8 cellular contexts compared by ENCODE assay signal in the genomic region with DNA sequence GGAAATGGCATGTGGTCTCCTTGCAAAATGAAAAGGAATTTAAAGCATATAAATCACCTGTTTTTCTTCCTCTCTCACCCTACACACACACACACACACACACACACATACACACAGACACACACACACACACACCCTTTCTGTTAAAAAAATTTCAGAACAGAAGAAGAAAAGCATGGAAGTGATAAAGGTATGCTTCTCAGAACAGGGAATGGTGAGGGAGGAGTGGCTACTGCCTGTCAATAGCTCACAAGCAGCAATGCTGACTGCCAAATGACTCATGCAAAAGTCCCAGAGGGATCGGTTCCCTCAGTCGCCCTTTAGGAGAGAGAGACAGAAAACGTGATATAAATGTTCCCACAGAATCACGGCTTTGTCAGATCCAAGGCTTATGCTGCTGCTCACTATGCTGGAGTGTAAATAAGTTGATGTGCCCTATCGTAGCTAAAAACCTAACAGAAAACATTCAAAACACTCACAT.
A peak's percentile ranks its signal among the peaks of the same experiment; 100 is the strongest.
DNase-seq lines count a peak whose midpoint lies in the region; ATAC-seq and TF ChIP-seq lines count a peak whose summit lies in the region.

No MANE protein-coding gene starts in this region.

- H3K4me2 ChIP-seq in PC-3 (ENCODE audit: low read length), result peak overlapping the region; percentile 80

- DNase-seq in Caki2 (ENCODE audit: low read depth) (peak; percentile 85), PC-3 (peak; percentile 86), esophagus squamous epithelium (lab: John Stamatoyannopoulos, UW) (no peak), sigmoid colon (no peak), COLO668 (lab: John Stamatoyannopoulos, UW; ENCODE audit: unreplicated experiment) (no peak)
- no peak for DNase-seq in activated naive CD8-positive, alpha-beta T cell treated with anti-CD3 and anti-CD28 coated beads for 36 hours
- DNase-seq in naive thymus-derived CD8-positive, alpha-beta T cell, result no peak

- H3K27ac ChIP-seq in PC-3 (ENCODE audit: low read length), result peak overlapping the region; percentile 93
- peak overlapping the region in 3 of 4 donors; percentile 65 to 83 (median 73) for H3K27ac ChIP-seq in esophagus squamous epithelium
- H3K27ac ChIP-seq in sigmoid colon, result peak overlapping the region in 2 of 4 donors; percentile 42 to 55

- H3K9me3 ChIP-seq in PC-3 (ENCODE audit: low read length), result no peaks in the 10 kb centered on the region
- no peaks in the 10 kb centered on the region for H3K9me3 ChIP-seq in esophagus squamous epithelium
- H3K9me3 ChIP-seq in neuron (ENCODE audit: low read length), result no peaks in the 10 kb centered on the region
- no peaks in the 10 kb centered on the region for H3K9me3 ChIP-seq in sigmoid colon

- CTCF ChIA-PET in PC-3 (lab: Charles Lee), result interaction anchor here (0.5 to 0.7 kb wide), 2 partner anchors 41 to 163 kb away, joined by 3 read pairs; no protein-coding TSS in a partner anchor

- no peaks in the 10 kb centered on the region for H3K79me2 ChIP-seq in PC-3 (ENCODE audit: low read length)

- H3K9me2 ChIP-seq in PC-3 (replicated peaks; ENCODE audit: low read length), result no peaks in the 10 kb centered on the region

- no peaks in the 10 kb centered on the region for H3K27me3 Mint-ChIP-seq in activated naive CD8-positive, alpha-beta T cell treated with anti-CD3 and anti-CD28 coated beads for 36 hours
- H3K27me3 Mint-ChIP-seq in naive thymus-derived CD8-positive, alpha-beta T cell, result peaks cover 0 to 5% (median 0%) of the 10 kb centered on the region in 5 donors

- no peaks in the 10 kb centered on the region for H3K9me3 Mint-ChIP-seq in activated naive CD8-positive, alpha-beta T cell treated with anti-CD3 and anti-CD28 coated beads for 36 hours
- peaks cover 0 to 2% (median 0%) of the 10 kb centered on the region in 9 donors for H3K9me3 Mint-ChIP-seq in naive thymus-derived CD8-positive, alpha-beta T cell

- BruUV-seq in PC-3 (replicated peaks; lab: Mats Ljungman, UMichigan), result no TSS peak

- peaks cover 3% of the 10 kb centered on the region for H3F3A ChIP-seq in PC-3 (ENCODE audit: low read length, unreplicated experiment)

- peak overlapping the region; percentile 67 for H3K9ac ChIP-seq in PC-3 (ENCODE audit: low read length)

- TF ChIP-seq POLR2A in esophagus squamous epithelium (IDR thresholded peaks at IDR 0.05) (no peak), sigmoid colon (IDR thresholded peaks at IDR 0.05) (no peak)

- no peak overlapping the region for H3K4me3 Mint-ChIP-seq in activated naive CD8-positive, alpha-beta T cell treated with anti-CD3 and anti-CD28 coated beads for 36 hours
- no peak overlapping the region for H3K4me3 Mint-ChIP-seq in naive thymus-derived CD8-positive, alpha-beta T cell

- POLR2A ChIA-PET in PC-3 (lab: Charles Lee; ENCODE audit: unreplicated experiment), result no interaction called here
- POLR2A ChIA-PET in naive thymus-derived CD8-positive, alpha-beta T cell (lab: Charles Lee), result no interaction called here

- 21 to 27% methylated on average over 5 of the region's 5 CpGs for WGBS in esophagus squamous epithelium, 2 donors
- WGBS in sigmoid colon, 2 donors, result 39 to 59% methylated on average over 5 of the region's 5 CpGs

- H4K20me1 ChIP-seq in PC-3 (ENCODE audit: low read length), result no peaks in the 10 kb centered on the region

- H3K4me1 Mint-ChIP-seq in activated naive CD8-positive, alpha-beta T cell treated with anti-CD3 and anti-CD28 coated beads for 36 hours, result peaks cover 3% of the 10 kb centered on the region
- H3K4me1 Mint-ChIP-seq in naive thymus-derived CD8-positive, alpha-beta T cell, result no peaks in the 10 kb centered on the region

- peak; percentile 88 for ATAC-seq in PC-3
- ATAC-seq in naive thymus-derived CD8-positive, alpha-beta T cell, result no peak

- TF ChIP-seq EP300 in sigmoid colon (IDR thresholded peaks at IDR 0.05), result no peak

- no peak for TF ChIP-seq CTCF in PC-3 (conservative IDR thresholded peaks at IDR 0.05; ENCODE audit: low read depth, low read length)
- no peak for TF ChIP-seq CTCF in esophagus squamous epithelium (IDR thresholded peaks at IDR 0.05)
- TF ChIP-seq CTCF in sigmoid colon (IDR thresholded peaks at IDR 0.05), result no peak

- peak overlapping the region; percentile 35; the same call in 1 of the 2 replicates for H2AFZ ChIP-seq in PC-3 (ENCODE audit: low read length)
- peak overlapping the region; percentile 6 for H2AFZ ChIP-seq in neuron (ENCODE audit: low read depth, low read length)

- no peaks in the 10 kb centered on the region for H3K36me3 ChIP-seq in PC-3 (ENCODE audit: low read depth, low read length)
- no peaks in the 10 kb centered on the region for H3K36me3 ChIP-seq in esophagus squamous epithelium
- no peaks in the 10 kb centered on the region for H3K36me3 ChIP-seq in neuron (ENCODE audit: insufficient read depth, low read length)
- H3K36me3 ChIP-seq in sigmoid colon, result no peaks in the 10 kb centered on the region

- H3K27ac Mint-ChIP-seq in activated naive CD8-positive, alpha-beta T cell treated with anti-CD3 and anti-CD28 coated beads for 36 hours, result no peak overlapping the region
- H3K27ac Mint-ChIP-seq in naive thymus-derived CD8-positive, alpha-beta T cell, result no peak overlapping the region

- H3K4me3 ChIP-seq in PC-3 (ENCODE audit: low read length), result peak overlapping the region; percentile 45
- no peak overlapping the region for H3K4me3 ChIP-seq in esophagus squamous epithelium
- peak overlapping the region; percentile 7 for H3K4me3 ChIP-seq in neuron (ENCODE audit: low read length)
- no peak overlapping the region for H3K4me3 ChIP-seq in sigmoid colon

- H3K4me1 ChIP-seq in PC-3 (ENCODE audit: insufficient read depth, low read length) (peaks cover 22% of the 10 kb centered on the region), esophagus squamous epithelium (peaks cover 10 to 36% (median 11%) of the 10 kb centered on the region in 3 donors), neuron (ENCODE audit: insufficient read depth, low read length) (peaks cover 18% of the 10 kb centered on the region), sigmoid colon (peaks cover 0 to 23% (median 18%) of the 10 kb centered on the region in 4 donors)

- in situ Hi-C loops in Caki2 (cut with HindIII; ENCODE audit: low pct_unique_long_range_greater_than_20kb, low sequenced_read_pairs), result no loop called here

- H3K36me3 Mint-ChIP-seq in activated naive CD8-positive, alpha-beta T cell treated with anti-CD3 and anti-CD28 coated beads for 36 hours, result no peaks in the 10 kb centered on the region
- peaks cover 0 to 2% (median 0%) of the 10 kb centered on the region in 3 donors for H3K36me3 Mint-ChIP-seq in naive thymus-derived CD8-positive, alpha-beta T cell

- H3K27me3 ChIP-seq in PC-3 (ENCODE audit: low read length) (no peaks in the 10 kb centered on the region), esophagus squamous epithelium (no peaks in the 10 kb centered on the region), neuron (ENCODE audit: insufficient read depth, low read length) (no peaks in the 10 kb centered on the region), sigmoid colon (no peaks in the 10 kb centered on the region)

- intact Hi-C loops in PC-3 (cut with micrococcal nuclease) (no loop called here), esophagus squamous epithelium (cut with DNase I) (no loop called here), sigmoid colon (cut with DNase I) (no loop called here)

Comparison
In these comparisons a context has a peak if more than half of its experiments do, and no peak if none do; other contexts are left out.
1. DNase-seq: peak in Caki2 (single experiment) and PC-3 (single experiment); none in esophagus squamous epithelium (single experiment), activated naive CD8-positive, alpha-beta T cell treated with anti-CD3 and anti-CD28 coated beads for 36 hours (single experiment), sigmoid colon (single experiment), naive thymus-derived CD8-positive, alpha-beta T cell (0 of 10) and COLO668 (single experiment).
2. H3K4me3 ChIP-seq: peak in PC-3 (single experiment) and neuron (single experiment); none in esophagus squamous epithelium (0 of 4) and sigmoid colon (0 of 4).